Comparison of ENCODE assay signal across 29 cellular contexts in the genomic region with DNA sequence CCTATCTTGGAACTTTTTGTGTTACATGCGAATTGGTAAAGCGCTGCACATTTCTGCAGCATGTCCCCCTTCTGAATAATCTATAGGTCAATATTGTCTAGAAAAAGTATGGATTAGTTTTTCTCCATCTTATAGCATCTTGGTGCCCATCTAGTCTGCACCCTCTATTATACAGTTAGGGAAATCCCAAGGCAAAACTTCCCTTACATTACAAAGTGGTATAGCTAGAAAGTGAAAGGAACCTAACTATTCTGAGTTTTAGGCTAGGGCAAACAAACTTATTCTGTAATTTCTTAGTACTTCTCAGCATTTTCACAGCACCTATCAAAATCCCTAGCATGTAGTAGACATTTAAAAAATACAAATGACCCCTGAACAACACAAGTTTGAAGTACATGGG.
"Had no signal": no experiment of that assay in that cellular context is flagged by ENCODE, and none has a peak within 500 bp of the region (broad histone marks: within the 10 kb centered on the region; RNA-seq: fewer than 3 reads in every experiment).

No MANE protein-coding gene starts in this region.

- H3K27ac Mint-ChIP-seq: activated CD8-positive, alpha-beta T cell treated with anti-CD3 and anti-CD28 coated beads for 36 hours; activated naive CD4-positive, alpha-beta T cell treated with anti-CD3 and anti-CD28 coated beads, Interleukin-2, amount 50 U/mL, for 72 hours; activated T-cell treated with anti-CD3 and anti-CD28 coated beads, Interleukin-2, amount 50 U/mL, for 72 hours; activated T-helper 17 cell treated with anti-CD3 and anti-CD28 coated beads, Interleukin-2, amount 50 U/mL, for 72 hours had no signal

- DNase-seq: activated CD4-positive, alpha-beta T cell treated with anti-CD3 and anti-CD28 coated beads for 1 hour; activated CD4-positive, alpha-beta T cell treated with anti-CD3 and anti-CD28 coated beads for 48 hours; activated CD4-positive, alpha-beta T cell treated with anti-CD3 and anti-CD28 coated beads, Interleukin-2, amount 50 U/mL, for 4 hours; activated CD4-positive, CD25-positive, alpha-beta regulatory T cell; activated CD8-positive, alpha-beta T cell treated with anti-CD3 and anti-CD28 coated beads for 36 hours; activated effector memory CD4-positive, alpha-beta T cell treated with anti-CD3 and anti-CD28 coated beads, Interleukin-2, amount 50 U/mL, for 16 hours; activated naive CD4-positive, alpha-beta T cell treated with Interleukin-2 at 50 U/mL for 16 hours; activated T-cell treated with anti-CD3 and anti-CD28 coated beads, Interleukin-2, amount 50 U/mL, for 1 hour; activated T-cell treated with anti-CD3 and anti-CD28 coated beads, Interleukin-2, amount 50 U/mL, for 72 hours; adrenal gland; body of pancreas; MG63; NCI-H1048; NCI-H1105 treated with DMSO at 0.1 percent for 48 hours; NCI-H1436; NCI-H1694; NCI-H1930; NCI-H2081 treated with DMSO at 0.1 percent for 48 hours; NCI-H226; NCI-H446 treated with DMSO at 0.1 percent for 48 hours; NCI-H524; NCI-H69; SHP77; SJCRH30; T1000; WERI-Rb-1 had no signal

- H3K4me1 Mint-ChIP-seq: activated T-helper 17 cell treated with anti-CD3 and anti-CD28 coated beads, Interleukin-2, amount 50 U/mL, for 72 hours had no signal

- ATAC-seq: activated CD8-positive, alpha-beta T cell treated with anti-CD3 and anti-CD28 coated beads for 36 hours; activated naive CD4-positive, alpha-beta T cell treated with anti-CD3 and anti-CD28 coated beads, Interleukin-2, amount 50 U/mL, for 72 hours; activated T-cell treated with anti-CD3 and anti-CD28 coated beads, Interleukin-2, amount 50 U/mL, for 72 hours; activated T-helper 17 cell treated with anti-CD3 and anti-CD28 coated beads, Interleukin-2, amount 50 U/mL, for 72 hours; body of pancreas; Panc1 had no signal

- H3K36me3 Mint-ChIP-seq: activated naive CD4-positive, alpha-beta T cell treated with anti-CD3 and anti-CD28 coated beads, Interleukin-2, amount 50 U/mL, for 72 hours had no signal

- H3K4me3 Mint-ChIP-seq: activated CD8-positive, alpha-beta T cell treated with anti-CD3 and anti-CD28 coated beads for 36 hours; activated T-cell treated with anti-CD3 and anti-CD28 coated beads, Interleukin-2, amount 50 U/mL, for 72 hours; activated T-helper 17 cell treated with anti-CD3 and anti-CD28 coated beads, Interleukin-2, amount 50 U/mL, for 72 hours had no signal

- H3K9me3 Mint-ChIP-seq: activated CD8-positive, alpha-beta T cell treated with anti-CD3 and anti-CD28 coated beads for 36 hours; activated naive CD4-positive, alpha-beta T cell treated with anti-CD3 and anti-CD28 coated beads, Interleukin-2, amount 50 U/mL, for 72 hours; activated T-cell treated with anti-CD3 and anti-CD28 coated beads, Interleukin-2, amount 50 U/mL, for 72 hours; activated T-helper 17 cell treated with anti-CD3 and anti-CD28 coated beads, Interleukin-2, amount 50 U/mL, for 72 hours had no signal
